ENCODE assay signal across 1 cellular context in genomic region chr7:107387077-107387476, GRCh38.
A peak's percentile ranks its signal among the peaks of the same experiment; 100 is the strongest.
TF ChIP-seq lines count a peak whose summit lies in the region.

No MANE protein-coding gene starts in this region.

TF ChIP-seq in K562, 482 proteins besides CTCF, POLR2A, EP300 and RAD21 (continued from another document and continues in another):
- TF ChIP-seq MGA (IDR thresholded peaks at IDR 0.05): no peak
- TF ChIP-seq HDAC6 (IDR thresholded peaks at IDR 0.05; ENCODE audit: low read depth, low read length): no peak
- no peak for TF ChIP-seq E2F4 (CRISPR knock-in tag; IDR thresholded peaks at IDR 0.05; ENCODE audit: low read depth)
- no peak for TF ChIP-seq EWSR1 (IDR thresholded peaks at IDR 0.05; ENCODE audit: borderline replicate concordance, low read depth, partially characterized antibody)
- no peak for TF ChIP-seq SMARCA5 (IDR thresholded peaks at IDR 0.05)
- peak; percentile 51; the same call in 1 of the 2 replicates for TF ChIP-seq VEZF1 (CRISPR knock-in tag; IDR thresholded peaks at IDR 0.05)
- no peak for TF ChIP-seq ZNF586 (CRISPR knock-in tag; conservative IDR thresholded peaks at IDR 0.05)
- no peak for TF ChIP-seq GTF2B (IDR thresholded peaks at IDR 0.05; ENCODE audit: extremely low read depth, insufficient read length)
- no peak for TF ChIP-seq POLR3G (IDR thresholded peaks at IDR 0.05; ENCODE audit: extremely low read depth, insufficient read length, insufficient replicate concordance)
- TF ChIP-seq ELK3 (CRISPR knock-in tag; IDR thresholded peaks at IDR 0.05): no peak
- peak; percentile 9; the same call in 1 of the 2 replicates for TF ChIP-seq JUND (IDR thresholded peaks at IDR 0.05; ENCODE audit: borderline replicate concordance, low read depth, low read length)
- TF ChIP-seq JUND (tag; IDR thresholded peaks at IDR 0.05; ENCODE audit: borderline replicate concordance, low read depth, low read length): no peak
- TF ChIP-seq POLR2B (IDR thresholded peaks at IDR 0.05; ENCODE audit: low read depth, partially characterized antibody): no peak
- TF ChIP-seq ZNF197 (CRISPR knock-in tag; IDR thresholded peaks at IDR 0.05; ENCODE audit: low read depth): peak; percentile 61; the same call in 1 of the 2 replicates
- no peak for TF ChIP-seq MCM2 (IDR thresholded peaks at IDR 0.05; ENCODE audit: low read depth)
- no peak for TF ChIP-seq ZNF311 (CRISPR knock-in tag; IDR thresholded peaks at IDR 0.05)
- no peak for TF ChIP-seq ATF3 (IDR thresholded peaks at IDR 0.05)
- no peak for TF ChIP-seq ATF3 (CRISPR knock-in tag; conservative IDR thresholded peaks at IDR 0.05)
- peak in 1 of 2 experiments; percentile 17 for TF ChIP-seq AFF1 (IDR thresholded peaks at IDR 0.05; ENCODE audit: low read depth in 1 of 2, partially characterized antibody in 2 of 2)
- TF ChIP-seq BCLAF1 (IDR thresholded peaks at IDR 0.05; ENCODE audit: borderline replicate concordance in 1 of 2, control insufficient read depth in 1 of 2, low read depth in 2 of 2, low read length in 1 of 2): no peak
- TF ChIP-seq NCOA4 (IDR thresholded peaks at IDR 0.05; ENCODE audit: partially characterized antibody): no peak
- TF ChIP-seq ATF6 (CRISPR knock-in tag; IDR thresholded peaks at IDR 0.05): no peak
